In the genomic region with DNA sequence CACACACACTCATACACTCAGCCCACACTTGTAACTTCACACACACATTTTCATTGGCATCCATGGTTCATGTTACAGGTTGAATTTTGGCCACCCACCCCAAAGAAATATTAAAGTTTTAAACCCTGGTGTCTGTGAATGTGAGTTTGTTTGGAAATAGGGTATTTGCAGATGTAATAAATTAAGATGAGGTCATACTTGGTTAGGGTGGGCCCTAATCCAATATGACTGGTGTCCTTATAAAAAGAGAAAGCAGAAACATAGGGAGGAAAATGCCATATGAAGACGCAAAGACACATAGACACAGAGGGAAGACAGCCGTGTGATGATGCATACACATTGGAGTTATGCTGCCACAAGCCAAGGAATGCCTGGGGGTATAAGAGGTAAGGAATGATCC, we compare ENCODE assay signal across 35 cellular contexts. TPM values are rescaled to one million over a fixed set of nuclear protein-coding genes. Genes with fewer than 3 reads are reported as not detected.
A peak's percentile ranks its signal among the peaks of the same experiment; 100 is the strongest.
DNase-seq lines count a peak whose midpoint lies in the region; ATAC-seq, FAIRE-seq and TF ChIP-seq lines count a peak whose summit lies in the region.
"Had no signal": no experiment of that assay in that cellular context is flagged by ENCODE, and none has a peak within 500 bp of the region (broad histone marks: within the 10 kb centered on the region; RNA-seq: fewer than 3 reads in every experiment).

No MANE protein-coding gene starts in this region.

- no TSS peak for BruUV-seq in HepG2 (replicated peaks; lab: Mats Ljungman, UMichigan)

- H3K36me3 ChIP-seq in left ventricle myocardium inferior: no peaks in the 10 kb centered on the region
- no peaks in the 10 kb centered on the region for H3K36me3 ChIP-seq in HepG2 (replicated peaks in 1 of 2; ENCODE audit: control insufficient read depth in 1 of 2, insufficient read depth in 2 of 2, low read length in 2 of 2)
- H3K36me3 ChIP-seq in right lobe of liver: no peaks in the 10 kb centered on the region
- H3K36me3 ChIP-seq in HEK293 (ENCODE audit: control insufficient read depth in 2 of 2, insufficient read depth in 1 of 2, low read length in 2 of 2): no peaks in the 10 kb centered on the region
- H3K36me3 ChIP-seq: BE2C; BLaER1; BLaER1 treated with 17β-estradiol and CSF1 and Interleukin-3, amounts not matched to agents 10 nM and 100 nM had no signal

- no peaks in the 10 kb centered on the region for H4K20me1 ChIP-seq in HepG2 (ENCODE audit: insufficient read depth, low read length)
- H4K20me1 ChIP-seq: BLaER1; BLaER1 treated with 17β-estradiol and CSF1 and Interleukin-3, amounts not matched to agents 10 nM and 100 nM had no signal

- intact Hi-C loops in left ventricle myocardium inferior (cut with micrococcal nuclease): no loop called here
- intact Hi-C loops in Right ventricle myocardium superior (cut with DNase I): no loop called here
- intact Hi-C loops in HepG2 (cut with micrococcal nuclease; ENCODE audit: unreplicated experiment): no loop called here
- intact Hi-C loops in right lobe of liver (cut with DNase I): no loop called here

- H3K4me3 ChIP-seq in left ventricle myocardium inferior (no peak overlapping the region), HepG2 (replicated peaks in 1 of 3; ENCODE audit: insufficient read depth in 1 of 3, low read depth in 2 of 3, low read length in 3 of 3) (no peak overlapping the region), right lobe of liver (no peak overlapping the region), HEK293 (ENCODE audit: low read depth, low read length) (no peak overlapping the region)
- H3K4me3 ChIP-seq: A549; BLaER1; BLaER1 treated with 17β-estradiol and CSF1 and Interleukin-3, amounts not matched to agents 10 nM and 100 nM had no signal

- no peaks in the 10 kb centered on the region for H3K79me2 ChIP-seq in HepG2 (ENCODE audit: insufficient read depth, low read length)

- no peak overlapping the region for H3K4me2 ChIP-seq in HepG2 (ENCODE audit: low read depth, low read length)
- H3K4me2 ChIP-seq: A549, BLaER1 had no signal

- FAIRE-seq in HepG2 (lab: Jason Lieb, UNC): no peak
- FAIRE-seq: A204.1, A549, D721Med had no signal

- TF ChIP-seq RAD21 in HepG2 (CRISPR knock-in tag; IDR thresholded peaks at IDR 0.05): no peak

- H3K4me1 ChIP-seq in left ventricle myocardium inferior: peaks cover 32% of the 10 kb centered on the region
- H3K4me1 ChIP-seq in HepG2 (ENCODE audit: insufficient read depth, low read length): no peaks in the 10 kb centered on the region
- H3K4me1 ChIP-seq in right lobe of liver: no peaks in the 10 kb centered on the region
- H3K4me1 ChIP-seq in HEK293 (ENCODE audit: control insufficient read depth, insufficient read depth, low read length): no peaks in the 10 kb centered on the region
- H3K4me1 ChIP-seq in foreskin keratinocyte: no peaks in the 10 kb centered on the region
- H3K4me1 ChIP-seq: A549, BE2C, Caco-2 had no signal

- TF ChIP-seq CTCF in left ventricle myocardium inferior (IDR thresholded peaks at IDR 0.05; ENCODE audit: borderline replicate concordance) (no peak), HepG2 (CRISPR knock-in tag; IDR thresholded peaks at IDR 0.05) (no peak), right lobe of liver (IDR thresholded peaks at IDR 0.05) (no peak), HEK293 (tag by site-specific recombination; IDR thresholded peaks at IDR 0.05) (no peak), foreskin keratinocyte (conservative IDR thresholded peaks at IDR 0.05) (no peak), omental fat pad (IDR thresholded peaks at IDR 0.05) (no peak)

- no peak overlapping the region for H2AFZ ChIP-seq in HepG2 (ENCODE audit: low read length)

- no peak for DNase-seq in left ventricle myocardium inferior
- no peak for DNase-seq in Right ventricle myocardium superior
- no peak for DNase-seq in HepG2 (ENCODE audit: low spot score)
- no peak for DNase-seq in right lobe of liver
- no peak for DNase-seq in foreskin keratinocyte
- no peak for DNase-seq in G401 (ENCODE audit: low spot score)
- no peak for DNase-seq in omental fat pad (ENCODE audit: low spot score)
- DNase-seq: 8988T; ACHN; AML-193; BE2C; C1 segment of cervical spinal cord; Caco-2; Calu3; CD4-positive, alpha-beta memory T cell; CD4-positive, alpha-beta T cell; CD4-positive, CD25-positive, alpha-beta regulatory T cell; CD8-positive, alpha-beta memory T cell; CD8-positive, alpha-beta T cell; COR-L47; DMS 273 treated with DMSO at 0.1 percent for 48 hours; DMS153; DMS53; DMS79; DMS79 treated with DMSO at 0.1 percent for 48 hours; DND-41; EL had no signal

- in situ Hi-C loops in HepG2 (cut with HindIII; ENCODE audit: extremely low pct_ligation_motif_present, low pct_unique_long_range_greater_than_20kb) (no loop called here), G401 (cut with HindIII; ENCODE audit: low sequenced_read_pairs) (loop anchor here (25.0 kb wide), 1 partner anchor 421 kb away; no protein-coding TSS in a partner anchor)

- H3K9ac ChIP-seq in HepG2 (ENCODE audit: insufficient read depth, low read depth, low read length): no peak overlapping the region
- H3K9ac ChIP-seq: BLaER1; BLaER1 treated with 17β-estradiol and CSF1 and Interleukin-3, amounts not matched to agents 10 nM and 100 nM had no signal

- ATAC-seq in Right ventricle myocardium superior (ENCODE audit: poor library complexity): no peak
- no peak for ATAC-seq in HepG2
- ATAC-seq in right lobe of liver: no peak
- ATAC-seq in foreskin keratinocyte: peak; percentile 21
- no peak for ATAC-seq in omental fat pad (ENCODE audit: low FRiP score)
- ATAC-seq: A549; CD8-positive, alpha-beta T cell had no signal

- H3K9me3 ChIP-seq in left ventricle myocardium inferior (replicated peaks): no peaks in the 10 kb centered on the region
- H3K9me3 ChIP-seq in HepG2 (ENCODE audit: low read length): no peaks in the 10 kb centered on the region
- no peaks in the 10 kb centered on the region for H3K9me3 ChIP-seq in right lobe of liver
- H3K9me3 ChIP-seq in HEK293 (ENCODE audit: control insufficient read depth, insufficient read depth, low read depth, low read length): no peaks in the 10 kb centered on the region
- H3K9me3 ChIP-seq: A549, BE2C, Caco-2 had no signal

- WGBS in HepG2 (ENCODE audit: low lambda C conversion rate): 19% methylated on average over 2 of the region's 2 CpGs
- WGBS in right lobe of liver (ENCODE audit: insufficient coverage, low coverage, low lambda C conversion rate, missing lambda C conversion rate): 43% methylated on average over 2 of the region's 2 CpGs

- H3K27ac ChIP-seq in left ventricle myocardium inferior (replicated peaks) (peak overlapping the region; percentile 87), HepG2 (ENCODE audit: extremely low read length, insufficient read depth, low read length) (no peak overlapping the region), right lobe of liver (no peak overlapping the region), HEK293 (ENCODE audit: extremely low read depth, low read depth, low read length) (no peak overlapping the region), foreskin keratinocyte (no peak overlapping the region)
- H3K27ac ChIP-seq: 22Rv1; A549; BLaER1; BLaER1 treated with 17β-estradiol and CSF1 and Interleukin-3, amounts not matched to agents 10 nM and 100 nM; C4-2B had no signal

- POLR2A ChIA-PET in HepG2 (lab: Yijun Ruan, JAX): no interaction called here
- POLR2A ChIA-PET in HEK293 (lab: Yijun Ruan, JAX): no interaction called here

- no peaks in the 10 kb centered on the region for H3K27me3 ChIP-seq in left ventricle myocardium inferior (ENCODE audit: low read depth)
- H3K27me3 ChIP-seq in HepG2 (ENCODE audit: control insufficient read depth in 1 of 2, insufficient read depth in 2 of 2, low read length in 2 of 2): peaks cover 2 to 16% of the 10 kb centered on the region in 2 experiments; a peak in 4 of 5 replicates
- no peaks in the 10 kb centered on the region for H3K27me3 ChIP-seq in right lobe of liver
- H3K27me3 ChIP-seq in foreskin keratinocyte: peaks cover 22% of the 10 kb centered on the region
- H3K27me3 ChIP-seq: BLaER1; BLaER1 treated with 17β-estradiol and CSF1 and Interleukin-3, amounts not matched to agents 10 nM and 100 nM had no signal

- TF ChIP-seq EP300 in HepG2 (IDR thresholded peaks at IDR 0.05; ENCODE audit: low read depth in 2 of 2, low read length in 2 of 2) (no peak), HepG2 (CRISPR knock-in tag; IDR thresholded peaks at IDR 0.05; ENCODE audit: borderline replicate concordance) (no peak)

- TF ChIP-seq POLR2A in HepG2 (IDR thresholded peaks at IDR 0.05; ENCODE audit: insufficient read depth in 1 of 2, low read depth in 2 of 2, low read length in 2 of 2): no peak
- no peak for TF ChIP-seq POLR2A in right lobe of liver (IDR thresholded peaks at IDR 0.05)

- CTCF ChIA-PET in HepG2 (lab: Yijun Ruan, JAX; ENCODE audit: low intra/inter-chr PET ratio, low total read pairs): no interaction called here
- CTCF ChIA-PET in HEK293 (lab: Yijun Ruan, JAX): interaction anchor here (0.7 to 1.0 kb wide), 2 partner anchors 28 to 469 kb away, joined by 3 to 6 read pairs; no protein-coding TSS in a partner anchor

RNA-seq across cellular contexts. Expression of a gene that starts 39.7 kb away (rescaled TPM):
- total RNA-seq in left ventricle myocardium inferior: 87.9 TPM
- 84.8 TPM for total RNA-seq in Right ventricle myocardium superior
- 78.7 and 90.7 TPM in 2 replicates for total RNA-seq in HepG2 (2016; rRNA removed; fragmentation: Illumina TruSeq; extraction: Trizol)
- 88.3 and 123 TPM in 2 replicates for total RNA-seq in HepG2 (2016; cell fraction: cytosol; rRNA removed; fragmentation: Illumina TruSeq; extraction: Trizol; ENCODE audit: low read depth)
- total RNA-seq in HepG2 (2016; cell fraction: insoluble cytoplasmic fraction; rRNA removed; fragmentation: Illumina TruSeq; extraction: Trizol): 78.6 and 90.1 TPM in 2 replicates
- total RNA-seq in HepG2 (2016; cell fraction: membrane; rRNA removed; fragmentation: Illumina TruSeq; extraction: Trizol): 109 and 116 TPM in 2 replicates
- total RNA-seq in HepG2 (2016; cell fraction: nucleus; rRNA removed; fragmentation: Illumina TruSeq; extraction: Trizol): 36.7 and 41.9 TPM in 2 replicates
- polyA plus RNA-seq in HepG2 (2011; rRNA removed): 67.3 and 76.7 TPM in 2 replicates
- polyA plus RNA-seq in HepG2 (2011; cell fraction: cytosol; rRNA removed): 67.0 and 70.1 TPM in 2 replicates
- 28.7 and 34.1 TPM in 2 replicates for polyA plus RNA-seq in HepG2 (2011; cell fraction: nucleus; rRNA removed)
- 43.8 and 65.4 TPM in 2 replicates for polyA plus RNA-seq in HepG2 (2012)
- polyA plus RNA-seq in HepG2 (2016; cell fraction: cytosol; fragmentation: Illumina TruSeq; extraction: Trizol; ENCODE audit: low read depth): 157 and 182 TPM in 2 replicates
- polyA plus RNA-seq in HepG2 (2016; cell fraction: insoluble cytoplasmic fraction; fragmentation: Illumina TruSeq; extraction: Trizol; ENCODE audit: low read depth): 117 and 122 TPM in 2 replicates
- 128 and 148 TPM in 2 replicates for polyA plus RNA-seq in HepG2 (2016; cell fraction: membrane; fragmentation: Illumina TruSeq; extraction: Trizol; ENCODE audit: low read depth)
- 66.5 and 70.9 TPM in 2 replicates for polyA plus RNA-seq in HepG2 (2016; cell fraction: nucleus; fragmentation: Illumina TruSeq; extraction: Trizol; ENCODE audit: insufficient read depth, low read depth)
- polyA minus RNA-seq in HepG2 (2011; rRNA and poly(A)+ RNA removed; ENCODE audit: low replicate concordance): 17.2 and 19.5 TPM in 2 replicates
- polyA minus RNA-seq in HepG2 (2011; cell fraction: cytosol; rRNA and poly(A)+ RNA removed): 16.6 and 17.1 TPM in 2 replicates
- polyA minus RNA-seq in HepG2 (2011; cell fraction: nucleus; rRNA and poly(A)+ RNA removed): 43.1 and 51.2 TPM in 2 replicates
- total RNA-seq in right lobe of liver: 10 to 100 TPM in 3 of 6 experiments, 1 to 10 TPM in 3; 6.8 to 15.6 (median 9.5) TPM
- 60.3 and 61.8 TPM in 2 replicates for total RNA-seq in foreskin keratinocyte
- 86.3 and 90.4 TPM in 2 replicates for polyA plus RNA-seq in foreskin keratinocyte
- 133 and 175 TPM in 2 replicates for total RNA-seq in G401 (2014; rRNA removed; shearing (Covaris generic))
- 10 to 100 TPM; 62.7 to 88.3 (median 73.1) TPM for total RNA-seq in omental fat pad
